In genomic region chr2:42863320-42863719, GRCh38 we compare ENCODE assay signal across 17 cellular contexts.
DNase-seq lines count a peak whose midpoint lies in the region; ATAC-seq, FAIRE-seq and TF ChIP-seq lines count a peak whose summit lies in the region.
"Had no signal": no experiment of that assay in that cellular context is flagged by ENCODE, and none has a peak within 500 bp of the region (broad histone marks: within the 10 kb centered on the region; RNA-seq: fewer than 3 reads in every experiment).

No MANE protein-coding gene starts in this region.

- no peaks in the 10 kb centered on the region for H3K27me3 Mint-ChIP-seq in neural crest cell (ENCODE audit: low read depth)
- H3K27me3 Mint-ChIP-seq: B cell had no signal

- H3K9me1 ChIP-seq in K562 (ENCODE audit: control insufficient read depth, insufficient read depth, low read length) = no peaks in the 10 kb centered on the region

- H3K4me2 ChIP-seq in K562 (ENCODE audit: insufficient read depth, low read length) = no peak overlapping the region

- TF ChIP-seq RAD21 in K562 (CRISPR knock-in tag; conservative IDR thresholded peaks at IDR 0.05 in 1 of 2, IDR thresholded peaks at IDR 0.05 in 1 of 2) = no peak

- H3K4me1 Mint-ChIP-seq in neural crest cell = peaks cover 5% of the 10 kb centered on the region
- H3K4me1 Mint-ChIP-seq: B cell had no signal

- POLR2A ChIA-PET in K562 (lab: Yijun Ruan, JAX) (no interaction called here), RWPE1 (lab: Yijun Ruan, JAX; ENCODE audit: low non-redundant PET) (no interaction called here)

- peaks cover 6% of the 10 kb centered on the region for H3K9me3 Mint-ChIP-seq in neural crest cell

- ATAC-seq in Right ventricle myocardium superior (ENCODE audit: poor library complexity) (no peak), K562 (no peak)
- ATAC-seq: CD8-positive, alpha-beta T cell had no signal

- H4K20me1 ChIP-seq in K562 (replicated peaks; ENCODE audit: control insufficient read depth, insufficient read depth, low read length) = no peaks in the 10 kb centered on the region
- H4K20me1 ChIP-seq: BLaER1 treated with 17β-estradiol and CSF1 and Interleukin-3, amounts not matched to agents 10 nM and 100 nM had no signal

- H3K36me3 ChIP-seq in left ventricle myocardium inferior = no peaks in the 10 kb centered on the region
- H3K36me3 ChIP-seq in K562 (ENCODE audit: control insufficient read depth, insufficient read depth, low read length) = no peaks in the 10 kb centered on the region
- no peaks in the 10 kb centered on the region for H3K36me3 ChIP-seq in spleen
- H3K36me3 ChIP-seq: BLaER1 treated with 17β-estradiol and CSF1 and Interleukin-3, amounts not matched to agents 10 nM and 100 nM had no signal

- peak overlapping the region; percentile 57 for H3K27ac Mint-ChIP-seq in neural crest cell (ENCODE audit: unreplicated experiment)
- H3K27ac Mint-ChIP-seq: B cell; CD8-positive, alpha-beta T cell had no signal

- H3K4me3 ChIP-seq in left ventricle myocardium inferior (no peak overlapping the region), K562 (no peak overlapping the region), spleen (no peak overlapping the region)
- H3K4me3 ChIP-seq: BLaER1 treated with 17β-estradiol and CSF1 and Interleukin-3, amounts not matched to agents 10 nM and 100 nM had no signal

- peak overlapping the region; percentile 32; the same call in 1 of the 2 replicates for H2AFZ ChIP-seq in K562 (ENCODE audit: low read depth, low read length)

- no peak for FAIRE-seq in K562 (lab: Jason Lieb, UNC)
- FAIRE-seq: H1, HepG2 had no signal

- peak overlapping the region in 1 of 2 experiments; percentile 72; a peak in 1 of 4 replicates for H3K9ac ChIP-seq in K562 (ENCODE audit: insufficient read depth in 1 of 2, low read depth in 2 of 2, low read length in 2 of 2)
- H3K9ac ChIP-seq: BLaER1 treated with 17β-estradiol and CSF1 and Interleukin-3, amounts not matched to agents 10 nM and 100 nM had no signal

- no peak for TF ChIP-seq POLR2A in K562 (conservative IDR thresholded peaks at IDR 0.05)
- no peak for TF ChIP-seq POLR2A in spleen (IDR thresholded peaks at IDR 0.05)

- no peak overlapping the region for H3K4me3 Mint-ChIP-seq in neural crest cell
- H3K4me3 Mint-ChIP-seq: B cell; CD8-positive, alpha-beta T cell; H9 had no signal

- TF ChIP-seq EP300 in K562 (IDR thresholded peaks at IDR 0.05; ENCODE audit: low read length) = no peak

- peaks cover 4% of the 10 kb centered on the region for H3K36me3 Mint-ChIP-seq in neural crest cell (ENCODE audit: low read depth)
- H3K36me3 Mint-ChIP-seq: CD8-positive, alpha-beta T cell had no signal

- peak overlapping the region; percentile 29 for H3K27ac ChIP-seq in left ventricle myocardium inferior (replicated peaks)
- H3K27ac ChIP-seq in K562 (ENCODE audit: extremely low read depth, low read depth, low read length) = no peak overlapping the region
- no peak overlapping the region for H3K27ac ChIP-seq in spleen
- H3K27ac ChIP-seq in RWPE1 = no peak overlapping the region

- no TSS peak for BruUV-seq in K562 (replicated peaks; lab: Mats Ljungman, UMichigan)

- intact Hi-C loops in left ventricle myocardium inferior (cut with micrococcal nuclease) (loop anchor here (5.0 to 10.0 kb wide), 2 partner anchors 61 to 244 kb away; no protein-coding TSS in a partner anchor), Right ventricle myocardium superior (cut with DNase I) (no loop called here), K562 (cut with micrococcal nuclease) (no loop called here), spleen (cut with DNase I; ENCODE audit: low total_unique reads) (no loop called here)

- no peaks in the 10 kb centered on the region for H3K27me3 ChIP-seq in left ventricle myocardium inferior (ENCODE audit: low read depth)
- no peaks in the 10 kb centered on the region for H3K27me3 ChIP-seq in K562 (ENCODE audit: control insufficient read depth in 2 of 2, insufficient read depth in 2 of 2, low read length in 2 of 2)
- H3K27me3 ChIP-seq in spleen (replicated peaks in 1 of 7) = no peaks in the 10 kb centered on the region
- H3K27me3 ChIP-seq: BLaER1 treated with 17β-estradiol and CSF1 and Interleukin-3, amounts not matched to agents 10 nM and 100 nM had no signal

- WGBS in K562 (ENCODE audit: insufficient coverage, low coverage, missing lambda C conversion rate) = 60% methylated on average over 10 of the region's 10 CpGs
- 80 to 91% (median 86%) methylated on average over 4 to 10 of the region's 10 CpGs for WGBS in spleen, 5 donors

- DNase-seq in left ventricle myocardium inferior (no peak), Right ventricle myocardium superior (no peak), K562 (ENCODE audit: extremely low read depth in 1 of 4, low spot score in 3 of 4) (no peak), neural crest cell (ENCODE audit: low read depth, low spot score) (no peak), spleen (peak; percentile 55), RWPE1 (ENCODE audit: low spot score) (no peak)
- DNase-seq in activated T-cell treated with anti-CD3 and anti-CD28 coated beads, Interleukin-2, amount 50 U/mL, for 1 hour = no peak
- no peak for DNase-seq in activated CD4-positive, alpha-beta T cell treated with anti-CD3 and anti-CD28 coated beads, Interleukin-2, amount 50 U/mL, for 48 hours
- DNase-seq: Calu3; CD8-positive, alpha-beta T cell; DMS79 treated with DMSO at 0.1 percent for 48 hours; GF-D8; H9 had no signal

- CTCF ChIA-PET in K562 (lab: Yijun Ruan, JAX; ENCODE audit: low intra/inter-chr PET ratio) = no interaction called here
- CTCF ChIA-PET in RWPE1 (lab: Yijun Ruan, JAX) = no interaction called here

- no peaks in the 10 kb centered on the region for H3K79me2 ChIP-seq in K562 (ENCODE audit: control insufficient read depth, insufficient read depth, low read length)

- peaks cover 43% of the 10 kb centered on the region for H3K4me1 ChIP-seq in left ventricle myocardium inferior
- peaks cover 0 to 11% of the 10 kb centered on the region in 2 experiments; a peak in 3 of 5 replicates for H3K4me1 ChIP-seq in K562 (replicated peaks in 1 of 2; ENCODE audit: control insufficient read depth in 2 of 2, insufficient read depth in 2 of 2, low read length in 2 of 2)
- H3K4me1 ChIP-seq in spleen = peaks cover 0 to 23% (median 2%) of the 10 kb centered on the region in 6 donors

- H3K9me3 ChIP-seq in left ventricle myocardium inferior (replicated peaks) (peaks cover 13% of the 10 kb centered on the region), K562 (replicated peaks; ENCODE audit: control insufficient read depth, insufficient read depth, low read depth, low read length) (peaks cover 3% of the 10 kb centered on the region), spleen (peaks cover 0 to 25% (median 8%) of the 10 kb centered on the region in 8 donors)

- TF ChIP-seq CTCF in left ventricle myocardium inferior (IDR thresholded peaks at IDR 0.05; ENCODE audit: borderline replicate concordance) = no peak
- no peak for TF ChIP-seq CTCF in K562 (IDR thresholded peaks at IDR 0.05 in 2 of 3, conservative IDR thresholded peaks at IDR 0.05 in 1 of 3; ENCODE audit: insufficient read depth in 2 of 3, low read depth in 1 of 3, low read length in 3 of 3)
- no peak for TF ChIP-seq CTCF in neural crest cell (conservative IDR thresholded peaks at IDR 0.05)
- no peak for TF ChIP-seq CTCF in spleen (IDR thresholded peaks at IDR 0.05 in 8 of 11, conservative IDR thresholded peaks at IDR 0.05 in 3 of 11)
- no peak for TF ChIP-seq CTCF in RWPE1 (conservative IDR thresholded peaks at IDR 0.05; ENCODE audit: low read depth)

- in situ Hi-C loops in K562 (cut with MboI) = no loop called here

TF ChIP-seq in K562, 482 proteins besides CTCF, POLR2A, EP300 and RAD21 (continues in another document):
- TF ChIP-seq TFAP4 (CRISPR knock-in tag; IDR thresholded peaks at IDR 0.05; ENCODE audit: borderline replicate concordance) = no peak
- no peak for TF ChIP-seq POLR3A (IDR thresholded peaks at IDR 0.05; ENCODE audit: borderline replicate concordance, extremely low read depth, insufficient read depth, insufficient read length)
- TF ChIP-seq ARID4B (CRISPR knock-in tag; IDR thresholded peaks at IDR 0.05) = no peak
